Comparison of ENCODE assay signal across 8 cellular contexts in genomic region chr1:72282690-72283203, GRCh38. TPM values are rescaled to one million over a fixed set of nuclear protein-coding genes. Genes with fewer than 3 reads are reported as not detected.
A peak's percentile ranks its signal among the peaks of the same experiment; 100 is the strongest.
DNase-seq lines count a peak whose midpoint lies in the region; ATAC-seq and TF ChIP-seq lines count a peak whose summit lies in the region.

No MANE protein-coding gene starts in this region.

- H3K9me3 Mint-ChIP-seq in activated T-helper 2 cell treated with anti-CD3 and anti-CD28 coated beads, Interferon-gamma antibody, Interleukin-2, Interleukin-4, amounts not matched to agents 10 μg/mL and 5 μg/mL and 100 μg/mL, durations not matched to agents 14 hours and 24 hours and 36 hours = no peaks in the 10 kb centered on the region
- peaks cover 0 to 2% (median 0%) of the 10 kb centered on the region in 11 donors for H3K9me3 Mint-ChIP-seq in naive thymus-derived CD4-positive, alpha-beta T cell

- peaks cover 0 to 3% of the 10 kb centered on the region in 2 donors for H3K4me1 ChIP-seq in naive thymus-derived CD4-positive, alpha-beta T cell (ENCODE audit: control insufficient read depth in 2 of 2, insufficient read depth in 2 of 2, low read length in 2 of 2)
- H3K4me1 ChIP-seq in suprapubic skin = peaks cover 18% of the 10 kb centered on the region

- POLR2A ChIA-PET in naive thymus-derived CD4-positive, alpha-beta T cell (lab: Charles Lee) = no interaction called here

- no peak for TF ChIP-seq CTCF in suprapubic skin (IDR thresholded peaks at IDR 0.05)

- no peak overlapping the region for H3K27ac Mint-ChIP-seq in activated T-helper 2 cell treated with anti-CD3 and anti-CD28 coated beads, Interferon-gamma antibody, Interleukin-2, Interleukin-4, amounts not matched to agents 10 μg/mL and 5 μg/mL and 100 μg/mL, durations not matched to agents 14 hours and 24 hours and 36 hours
- peak overlapping the region in 1 of 9 donors; percentile 62 for H3K27ac Mint-ChIP-seq in naive thymus-derived CD4-positive, alpha-beta T cell

- DNase-seq in DMS 273 (lab: John Stamatoyannopoulos, UW; ENCODE audit: unreplicated experiment) (peak; percentile 97), HT1080 (ENCODE audit: low read depth) (peak; percentile 95), NOMO-1 treated with DMSO at 0.1 percent for 48 hours (lab: John Stamatoyannopoulos, UW; ENCODE audit: unreplicated experiment) (peak; percentile 77), fibroblast of the conjunctiva (ENCODE audit: low read depth) (peak; percentile 81), suprapubic skin (ENCODE audit: low spot score in 2 of 2) (peak; percentile 87)
- peak; percentile 63 for DNase-seq in activated T-helper 2 cell treated with anti-CD3 and anti-CD28 coated beads, Interferon-gamma antibody, Interleukin-2, Interleukin-4, amounts not matched to agents 10 μg/mL and 5 μg/mL and 100 μg/mL, durations not matched to agents 14 hours and 24 hours and 36 hours (ENCODE audit: low spot score)
- DNase-seq in naive thymus-derived CD4-positive, alpha-beta T cell = peak; percentile 31 to 68 (median 55)

- H3K27me3 Mint-ChIP-seq in activated T-helper 2 cell treated with anti-CD3 and anti-CD28 coated beads, Interferon-gamma antibody, Interleukin-2, Interleukin-4, amounts not matched to agents 10 μg/mL and 5 μg/mL and 100 μg/mL, durations not matched to agents 14 hours and 24 hours and 36 hours (ENCODE audit: low read depth) = peaks cover 37% of the 10 kb centered on the region
- peaks cover 0 to 35% (median 11%) of the 10 kb centered on the region in 5 donors for H3K27me3 Mint-ChIP-seq in naive thymus-derived CD4-positive, alpha-beta T cell

- H3K36me3 Mint-ChIP-seq in activated T-helper 2 cell treated with anti-CD3 and anti-CD28 coated beads, Interferon-gamma antibody, Interleukin-2, Interleukin-4, amounts not matched to agents 10 μg/mL and 5 μg/mL and 100 μg/mL, durations not matched to agents 14 hours and 24 hours and 36 hours (ENCODE audit: low read depth) = no peaks in the 10 kb centered on the region
- peaks cover 0 to 2% (median 0%) of the 10 kb centered on the region in 5 donors for H3K36me3 Mint-ChIP-seq in naive thymus-derived CD4-positive, alpha-beta T cell

- peak overlapping the region; percentile 71 for H3K4me3 ChIP-seq in naive thymus-derived CD4-positive, alpha-beta T cell (ENCODE audit: low read length)
- peak overlapping the region; percentile 71 for H3K4me3 ChIP-seq in suprapubic skin

- no peaks in the 10 kb centered on the region for H3K9me3 ChIP-seq in naive thymus-derived CD4-positive, alpha-beta T cell (ENCODE audit: control insufficient read depth in 2 of 3, low read length in 3 of 3)
- no peaks in the 10 kb centered on the region for H3K9me3 ChIP-seq in suprapubic skin

- CTCF ChIA-PET in naive thymus-derived CD4-positive, alpha-beta T cell (lab: Charles Lee) = no interaction called here

- peaks cover 6% of the 10 kb centered on the region for H3K4me1 Mint-ChIP-seq in activated T-helper 2 cell treated with anti-CD3 and anti-CD28 coated beads, Interferon-gamma antibody, Interleukin-2, Interleukin-4, amounts not matched to agents 10 μg/mL and 5 μg/mL and 100 μg/mL, durations not matched to agents 14 hours and 24 hours and 36 hours (ENCODE audit: low read depth)
- H3K4me1 Mint-ChIP-seq in naive thymus-derived CD4-positive, alpha-beta T cell = peaks cover 12 to 35% (median 18%) of the 10 kb centered on the region in 7 donors

- 0% methylated on average over 34 of the region's 41 CpGs for WGBS in suprapubic skin

- no peaks in the 10 kb centered on the region for H3K27me3 ChIP-seq in naive thymus-derived CD4-positive, alpha-beta T cell (ENCODE audit: control insufficient read depth in 2 of 2, insufficient read depth in 2 of 2, low read length in 2 of 2)
- H3K27me3 ChIP-seq in suprapubic skin = no peaks in the 10 kb centered on the region

- H3K4me3 Mint-ChIP-seq in activated T-helper 2 cell treated with anti-CD3 and anti-CD28 coated beads, Interferon-gamma antibody, Interleukin-2, Interleukin-4, amounts not matched to agents 10 μg/mL and 5 μg/mL and 100 μg/mL, durations not matched to agents 14 hours and 24 hours and 36 hours (ENCODE audit: low read depth) = no peak overlapping the region
- H3K4me3 Mint-ChIP-seq in naive thymus-derived CD4-positive, alpha-beta T cell = no peak overlapping the region

- ATAC-seq in GM21515 (IDR thresholded peaks at IDR 0.05; ENCODE audit: unreplicated experiment) = peak; percentile 65
- peak; percentile 80 for ATAC-seq in naive thymus-derived CD4-positive, alpha-beta T cell

- no peak overlapping the region for H3K27ac ChIP-seq in naive thymus-derived CD4-positive, alpha-beta T cell (ENCODE audit: low read depth, low read length)
- H3K27ac ChIP-seq in suprapubic skin = peak overlapping the region; percentile 90

- TF ChIP-seq POLR2A in suprapubic skin (IDR thresholded peaks at IDR 0.05) = peak in 1 of 2 donors; percentile 64

- intact Hi-C loops in activated T-helper 2 cell treated with anti-CD3 and anti-CD28 coated beads, Interferon-gamma antibody, Interleukin-2, Interleukin-4, amounts not matched to agents 10 μg/mL and 5 μg/mL and 100 μg/mL, durations not matched to agents 14 hours and 24 hours and 36 hours (cut with micrococcal nuclease) = no loop called here
- intact Hi-C loops in naive thymus-derived CD4-positive, alpha-beta T cell (cut with micrococcal nuclease) = loop anchor here (2.0 to 5.0 kb wide), 2 partner anchors 1235 to 1916 kb away; partner anchors contain the start of genes FPGT (in 1 of the 2), LRRIQ3 (in 1 of the 2) and PTGER3 (in 1 of the 2)

- no peak for TF ChIP-seq EP300 in suprapubic skin (IDR thresholded peaks at IDR 0.05)

- H3K36me3 ChIP-seq in naive thymus-derived CD4-positive, alpha-beta T cell (ENCODE audit: control insufficient read depth in 2 of 3, insufficient read depth in 3 of 3, low read length in 3 of 3) = no peaks in the 10 kb centered on the region
- H3K36me3 ChIP-seq in suprapubic skin = no peaks in the 10 kb centered on the region

RNA-seq across cellular contexts. Expression of gene NEGR1, which starts 0.4 kb away (rescaled TPM):
- 1.6 and 2.0 TPM in 2 replicates for total RNA-seq in HT1080 (2014; rRNA removed; shearing (Covaris generic))
- polyA plus RNA-seq in HT1080 (2015; cell fraction: cytosol; rRNA removed) = 6.6 and 8.4 TPM in 2 replicates
- 6.7 and 7.7 TPM in 2 replicates for polyA plus RNA-seq in HT1080 (2015; cell fraction: nucleus; rRNA removed)
- not detected in 2 replicates for total RNA-seq in activated T-helper 2 cell treated with anti-CD3 and anti-CD28 coated beads, Interferon-gamma antibody, Interleukin-2, Interleukin-4, amounts not matched to agents 10 μg/mL and 5 μg/mL and 100 μg/mL, durations not matched to agents 14 hours and 24 hours and 36 hours
- 1 to 10 TPM in 1 of 5 experiments, under 1 TPM in 1, not detected in 3; 0.08 to 1.2 TPM for total RNA-seq in naive thymus-derived CD4-positive, alpha-beta T cell
- not detected for polyA plus RNA-seq in naive thymus-derived CD4-positive, alpha-beta T cell
- total RNA-seq in suprapubic skin = 1 to 10 TPM; 3.0 to 9.9 (median 3.8) TPM
